ENCODE assay signal across 8 cellular contexts in genomic region chr1:21290546-21290944, GRCh38. TPM values are rescaled to one million over a fixed set of nuclear protein-coding genes. Genes with fewer than 3 reads are reported as not detected.
A peak's percentile ranks its signal among the peaks of the same experiment; 100 is the strongest.
DNase-seq lines count a peak whose midpoint lies in the region; ATAC-seq, FAIRE-seq and TF ChIP-seq lines count a peak whose summit lies in the region.

No MANE protein-coding gene starts in this region.

- no peak for TF ChIP-seq RAD21 in K562 (CRISPR knock-in tag; conservative IDR thresholded peaks at IDR 0.05 in 1 of 2, IDR thresholded peaks at IDR 0.05 in 1 of 2)

- FAIRE-seq in K562 (lab: Jason Lieb, UNC) = no peak

- no peaks in the 10 kb centered on the region for H3K27me3 ChIP-seq in CD4-positive, alpha-beta memory T cell (ENCODE audit: insufficient read depth, low read length)
- no peaks in the 10 kb centered on the region; a peak in 1 of 5 replicates for H3K27me3 ChIP-seq in K562 (ENCODE audit: control insufficient read depth in 2 of 2, insufficient read depth in 2 of 2, low read length in 2 of 2)
- no peaks in the 10 kb centered on the region for H3K27me3 ChIP-seq in mucosa of rectum (ENCODE audit: control insufficient read depth in 2 of 2, insufficient read depth in 2 of 2, low read length in 2 of 2)

- TF ChIP-seq POLR2A in K562 (conservative IDR thresholded peaks at IDR 0.05) = no peak

- H3K27ac Mint-ChIP-seq in CD4-positive, alpha-beta memory T cell = peak overlapping the region; percentile 96 to 99 (median 99)

- no peak for TF ChIP-seq CTCF in K562 (IDR thresholded peaks at IDR 0.05 in 2 of 3, conservative IDR thresholded peaks at IDR 0.05 in 1 of 3; ENCODE audit: insufficient read depth in 2 of 3, low read depth in 1 of 3, low read length in 3 of 3)

- peak overlapping the region; percentile 92 to 96 (median 94) for H3K4me3 Mint-ChIP-seq in CD4-positive, alpha-beta memory T cell

- intact Hi-C loops in CD4-positive, alpha-beta memory T cell (cut with micrococcal nuclease) = loop anchor here (5.0 kb wide), 2 partner anchors 33 to 503 kb away; partner anchors contain the start of gene HP1BP3
- intact Hi-C loops in K562 (cut with micrococcal nuclease) = no loop called here

- H3K4me1 ChIP-seq in CD4-positive, alpha-beta memory T cell (ENCODE audit: insufficient read depth, low read length) = peaks cover 65% of the 10 kb centered on the region
- peaks cover 6 to 8% of the 10 kb centered on the region in 2 experiments; a peak in 3 of 5 replicates for H3K4me1 ChIP-seq in K562 (replicated peaks in 1 of 2; ENCODE audit: control insufficient read depth in 2 of 2, insufficient read depth in 2 of 2, low read length in 2 of 2)
- peaks cover 41 to 44% of the 10 kb centered on the region in 2 donors for H3K4me1 ChIP-seq in mucosa of rectum (ENCODE audit: control insufficient read depth in 2 of 2, insufficient read depth in 2 of 2, low read length in 2 of 2)

- CTCF ChIA-PET in CD4-positive, alpha-beta memory T cell (lab: Charles Lee; ENCODE audit: partially characterized antibody) = interaction anchor here (1.1 to 13.0 kb wide), 5 partner anchors 9 to 78 kb away, joined by 3 to 144 read pairs (median 24); no protein-coding TSS in a partner anchor
- CTCF ChIA-PET in K562 (lab: Yijun Ruan, JAX; ENCODE audit: low intra/inter-chr PET ratio) = no interaction called here

- ATAC-seq in K562 (no peak), GM21619 (IDR thresholded peaks at IDR 0.05; ENCODE audit: unreplicated experiment) (no peak), GM18520 (IDR thresholded peaks at IDR 0.05; ENCODE audit: unreplicated experiment) (no peak)

- H3K27me3 Mint-ChIP-seq in CD4-positive, alpha-beta memory T cell = no peaks in the 10 kb centered on the region

- H3K4me2 ChIP-seq in K562 (ENCODE audit: insufficient read depth, low read length) = no peak overlapping the region

- POLR2A ChIA-PET in CD4-positive, alpha-beta memory T cell (lab: Charles Lee; ENCODE audit: partially characterized antibody) = interaction anchor here (1.8 to 10.9 kb wide), 7 partner anchors 9 to 54 kb away, joined by 10 to 309 read pairs (median 154); no protein-coding TSS in a partner anchor
- POLR2A ChIA-PET in K562 (lab: Yijun Ruan, JAX) = interaction anchor here (0.6 to 1.9 kb wide), 4 partner anchors 17 to 36 kb away, joined by 3 to 4 read pairs (median 3); no protein-coding TSS in a partner anchor

- peaks cover 0 to 2% (median 0%) of the 10 kb centered on the region in 8 donors for H3K9me3 Mint-ChIP-seq in CD4-positive, alpha-beta memory T cell

- peaks cover 5 to 37% of the 10 kb centered on the region in 2 donors for H3K36me3 Mint-ChIP-seq in CD4-positive, alpha-beta memory T cell

- H3K79me2 ChIP-seq in K562 (ENCODE audit: control insufficient read depth, insufficient read depth, low read length) = no peaks in the 10 kb centered on the region

- TF ChIP-seq EP300 in K562 (IDR thresholded peaks at IDR 0.05; ENCODE audit: low read length) = no peak

- H3K4me1 Mint-ChIP-seq in CD4-positive, alpha-beta memory T cell = peaks cover 30 to 73% (median 49%) of the 10 kb centered on the region in 4 donors

- no peaks in the 10 kb centered on the region for H3K9me1 ChIP-seq in K562 (ENCODE audit: control insufficient read depth, insufficient read depth, low read length)

- H3K9ac ChIP-seq in K562 (ENCODE audit: insufficient read depth in 1 of 2, low read depth in 2 of 2, low read length in 2 of 2) (no peak overlapping the region), mucosa of rectum (ENCODE audit: low read depth in 1 of 2, low read length in 2 of 2) (peak overlapping the region; percentile 24 to 58)

- in situ Hi-C loops in K562 (cut with MboI) = no loop called here

- BruUV-seq in K562 (replicated peaks; lab: Mats Ljungman, UMichigan) = no TSS peak

- H2AFZ ChIP-seq in K562 (ENCODE audit: low read depth, low read length) = no peak overlapping the region

- peak overlapping the region; percentile 65 to 69 for H3K4me3 ChIP-seq in CD4-positive, alpha-beta memory T cell (ENCODE audit: low read length in 2 of 2)
- H3K4me3 ChIP-seq in Jurkat, Clone E6-1 (ENCODE audit: low read length) = peak overlapping the region; percentile 62
- H3K4me3 ChIP-seq in K562 (no peak overlapping the region), mucosa of rectum (ENCODE audit: low read length in 2 of 2) (peak overlapping the region; percentile 61 to 64)

- WGBS in K562 (ENCODE audit: insufficient coverage, low coverage, missing lambda C conversion rate) = 14% methylated on average over 8 of the region's 9 CpGs

- H4K20me1 ChIP-seq in K562 (replicated peaks; ENCODE audit: control insufficient read depth, insufficient read depth, low read length) = peaks cover 49% of the 10 kb centered on the region

- H3K36me3 ChIP-seq in CD4-positive, alpha-beta memory T cell (ENCODE audit: insufficient read depth, low read length) = no peaks in the 10 kb centered on the region
- no peaks in the 10 kb centered on the region for H3K36me3 ChIP-seq in K562 (ENCODE audit: control insufficient read depth, insufficient read depth, low read length)
- H3K36me3 ChIP-seq in mucosa of rectum (ENCODE audit: control insufficient read depth in 2 of 2, insufficient read depth in 2 of 2, low read length in 2 of 2) = no peaks in the 10 kb centered on the region

- no peaks in the 10 kb centered on the region for H3K9me3 ChIP-seq in CD4-positive, alpha-beta memory T cell (ENCODE audit: control insufficient read depth in 1 of 2, low read length in 2 of 2)
- H3K9me3 ChIP-seq in K562 (replicated peaks; ENCODE audit: control insufficient read depth, insufficient read depth, low read depth, low read length) = no peaks in the 10 kb centered on the region
- no peaks in the 10 kb centered on the region for H3K9me3 ChIP-seq in mucosa of rectum (ENCODE audit: control insufficient read depth in 2 of 2, low read length in 2 of 2)

- H3K27ac ChIP-seq in CD4-positive, alpha-beta memory T cell (ENCODE audit: low read depth, low read length) = peak overlapping the region; percentile 68
- H3K27ac ChIP-seq in K562 (ENCODE audit: extremely low read depth, low read depth, low read length) (no peak overlapping the region), mucosa of rectum (ENCODE audit: low read depth in 2 of 2, low read length in 2 of 2) (peak overlapping the region in 1 of 2 donors; percentile 67)

- DNase-seq in CD4-positive, alpha-beta memory T cell = peak in 4 of 5 donors; percentile 29 to 37 (median 30)
- no peak for DNase-seq in Jurkat, Clone E6-1 (ENCODE audit: low read depth, low spot score)
- DNase-seq in K562 (ENCODE audit: extremely low read depth in 1 of 4, low spot score in 3 of 4) (no peak), NCI-H1417 treated with DMSO at 0.1 percent for 48 hours (lab: John Stamatoyannopoulos, UW) (no peak)
- no peak for DNase-seq in stimulated activated CD4-positive, alpha-beta T cell treated with anti-CD3 and anti-CD28 coated beads, Interleukin-4, amount 100 ng/mL, for 4 hours

TF ChIP-seq in K562, 482 proteins besides CTCF, POLR2A, EP300 and RAD21:
- peak; percentile 88 for TF ChIP-seq SPI1 (IDR thresholded peaks at IDR 0.05; ENCODE audit: borderline replicate concordance, low read depth, low read length)
- no peak for TF ChIP-seq ATF4 (CRISPR knock-in tag; IDR thresholded peaks at IDR 0.05)
TF ChIP-seq in K562: peak in this region for 1.

RNA-seq across cellular contexts. Expression of gene ECE1, which starts 0.3 kb away (rescaled TPM):
- 100 to 1,000 TPM in 1 of 2 experiments, 10 to 100 TPM in 1; 86.0 to 104 TPM for total RNA-seq in CD4-positive, alpha-beta memory T cell
- polyA plus RNA-seq in CD4-positive, alpha-beta memory T cell = 10 to 100 TPM; 10.0 to 65.2 TPM
- polyA plus RNA-seq in Jurkat, Clone E6-1 (2012; ENCODE audit: insufficient read depth, insufficient read length) = 27.9 TPM
- 46.9 and 72.4 TPM in 2 replicates for total RNA-seq in K562 (2011; cell fraction: chromatin; rRNA removed; ENCODE audit: low replicate concordance)
- 41.5 and 47.5 TPM in 2 replicates for total RNA-seq in K562 (2011; cell fraction: nucleolus; rRNA removed)
- total RNA-seq in K562 (2011; cell fraction: nucleoplasm; rRNA removed) = 38.9 and 42.0 TPM in 2 replicates
- total RNA-seq in K562 (2014; rRNA removed) = 18.8 and 21.3 TPM in 2 replicates
- 11.0 and 14.5 TPM in 2 replicates for total RNA-seq in K562 (2014; rRNA removed; fragmentation: Illumina TruSeq; extraction: Trizol)
- total RNA-seq in K562 (2015; rRNA removed; fragmentation: Illumina TruSeq; extraction: Trizol) = 5.3 and 6.9 TPM in 2 replicates
- 31.6 and 34.8 TPM in 2 replicates for total RNA-seq in K562 (2021)
- 10.3 and 26.8 TPM in 2 replicates for polyA plus RNA-seq in K562 (2011; rRNA removed)
- 5.5 and 9.8 TPM in 2 replicates for polyA plus RNA-seq in K562 (2011; cell fraction: cytosol; rRNA removed)
- polyA plus RNA-seq in K562 (2011; cell fraction: nucleus; rRNA removed) = 12.7 and 17.7 TPM in 2 replicates
- polyA plus RNA-seq in K562 (2012) = 20.2 and 46.9 TPM in 2 replicates
- polyA plus RNA-seq in K562 (2014; fragmentation: Illumina TruSeq; extraction: Trizol) = 29.7 and 30.8 TPM in 2 replicates
- polyA plus RNA-seq in K562 (2014; fragmentation: Nextera tagmentation; extraction: Ambion mirVana) = under 1 TPM; 0.56 to 0.61 TPM
- 10.1 and 12.1 TPM in 2 replicates for polyA plus RNA-seq in K562 (2014; rRNA removed)
- 9.1 and 14.0 TPM in 2 replicates for polyA minus RNA-seq in K562 (2011; rRNA and poly(A)+ RNA removed)
- polyA minus RNA-seq in K562 (2011; cell fraction: cytosol; rRNA and poly(A)+ RNA removed) = 9.9 and 13.4 TPM in 2 replicates
- polyA minus RNA-seq in K562 (2011; cell fraction: nucleus; rRNA and poly(A)+ RNA removed) = 9.1 and 11.0 TPM in 2 replicates

Comparison
In these comparisons a context has a peak if more than half of its experiments do, and no peak if none do; other contexts are left out.
1. DNase-seq: peak in CD4-positive, alpha-beta memory T cell (4 of 5); none in Jurkat, Clone E6-1 (single experiment), K562 (0 of 4), NCI-H1417 treated with DMSO at 0.1 percent for 48 hours (single experiment) and stimulated activated CD4-positive, alpha-beta T cell treated with anti-CD3 and anti-CD28 coated beads, Interleukin-4, amount 100 ng/mL, for 4 hours (0 of 2).
2. H3K9ac ChIP-seq: peak in mucosa of rectum (2 of 2); none in K562 (0 of 2).